In the genomic region with DNA sequence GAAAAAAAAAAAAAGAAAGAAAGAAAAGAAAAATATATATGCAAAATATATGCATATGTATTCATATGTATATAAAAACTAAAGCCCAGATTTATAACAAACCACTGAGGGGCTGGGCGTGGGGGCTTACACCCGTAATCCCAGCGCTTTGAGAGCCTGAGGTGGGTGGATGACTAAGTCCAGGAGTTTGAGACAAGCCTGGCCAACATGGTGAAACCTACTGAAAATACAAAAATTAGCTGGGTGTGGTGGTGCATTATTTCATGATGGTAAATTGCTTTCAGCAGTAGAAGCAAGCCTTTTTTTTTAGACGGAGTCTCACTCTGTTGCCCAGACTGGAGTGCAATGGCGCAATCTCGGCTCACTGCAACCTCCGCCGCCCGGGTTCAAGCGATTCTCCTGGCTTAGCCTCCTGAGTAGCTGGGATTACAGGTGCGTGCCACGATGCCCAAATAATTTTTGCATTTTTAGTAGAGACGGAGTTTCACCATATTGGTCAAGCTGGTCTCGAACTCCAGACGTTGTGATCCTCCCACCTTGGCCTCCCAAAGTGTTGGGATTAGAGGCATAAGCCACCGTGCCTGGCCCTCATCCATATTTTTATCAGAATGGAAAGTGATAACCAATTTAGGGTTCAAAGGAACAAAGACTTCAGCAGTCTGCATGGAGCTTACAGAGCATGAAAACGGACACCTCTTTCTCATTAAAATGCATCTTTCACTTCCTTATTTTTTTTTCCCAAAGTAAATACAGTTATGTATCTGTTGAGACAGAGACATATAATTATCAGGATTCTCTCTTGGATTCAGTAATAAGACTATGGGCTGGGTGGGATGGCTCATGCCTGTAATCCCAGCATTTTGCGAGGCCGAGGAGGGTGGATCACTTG, we compare ENCODE assay signal across 13 cellular contexts. TPM values are rescaled to one million over a fixed set of nuclear protein-coding genes. Genes with fewer than 3 reads are reported as not detected.
DNase-seq lines count a peak whose midpoint lies in the region; ATAC-seq and TF ChIP-seq lines count a peak whose summit lies in the region.
"Had no signal": no experiment of that assay in that cellular context is flagged by ENCODE, and none has a peak within 500 bp of the region (broad histone marks: within the 10 kb centered on the region; RNA-seq: fewer than 3 reads in every experiment).

No MANE protein-coding gene starts in this region.

- no peak for TF ChIP-seq CTCF in activated B cell treated with CpG ODN at 0.5 μM for 24 hours (IDR thresholded peaks at IDR 0.05)

- H3K9me3 Mint-ChIP-seq in activated B cell treated with CpG ODN at 0.5 μM for 24 hours = no peaks in the 10 kb centered on the region
- H3K9me3 Mint-ChIP-seq: activated naive CD4-positive, alpha-beta T cell treated with anti-CD3 and anti-CD28 coated beads for 36 hours; stimulated activated naive CD8-positive, alpha-beta T cell treated with anti-CD3 and anti-CD28 coated beads, Interleukin-15, Interleukin-2, amounts not matched to agents 100 ng/mL and 50 ng/mL, for 24 hours had no signal

- peak overlapping the region; percentile 69 for H3K27ac Mint-ChIP-seq in activated B cell treated with CpG ODN at 0.5 μM for 24 hours
- H3K27ac Mint-ChIP-seq: activated naive CD4-positive, alpha-beta T cell treated with anti-CD3 and anti-CD28 coated beads for 36 hours; stimulated activated naive CD8-positive, alpha-beta T cell treated with anti-CD3 and anti-CD28 coated beads, Interleukin-15, Interleukin-2, amounts not matched to agents 100 ng/mL and 50 ng/mL, for 24 hours had no signal

- peaks cover 29% of the 10 kb centered on the region for H3K4me1 Mint-ChIP-seq in activated B cell treated with CpG ODN at 0.5 μM for 24 hours

- peak overlapping the region; percentile 71 for H3K4me3 Mint-ChIP-seq in activated B cell treated with CpG ODN at 0.5 μM for 24 hours
- H3K4me3 Mint-ChIP-seq: activated naive CD4-positive, alpha-beta T cell treated with anti-CD3 and anti-CD28 coated beads for 36 hours; stimulated activated naive CD8-positive, alpha-beta T cell treated with anti-CD3 and anti-CD28 coated beads, Interleukin-15, Interleukin-2, amounts not matched to agents 100 ng/mL and 50 ng/mL, for 24 hours had no signal

- no peaks in the 10 kb centered on the region for H3K36me3 Mint-ChIP-seq in activated B cell treated with CpG ODN at 0.5 μM for 24 hours (ENCODE audit: low read depth)

- intact Hi-C loops in activated B cell treated with CpG ODN at 0.5 μM for 24 hours (cut with micrococcal nuclease) = loop anchor here (1.0 kb wide), 2 partner anchors 28 to 30 kb away; partner anchors contain the start of gene MOB1B

- POLR2A ChIA-PET in activated B cell treated with CpG ODN at 0.5 μM for 24 hours (lab: Charles Lee) = interaction anchor here (0.6 to 1.8 kb wide), 11 partner anchors 9 to 170 kb away, joined by 3 to 16 read pairs (median 4); partner anchors contain the start of genes GRSF1 and MOB1B

- no peak for DNase-seq in activated B cell treated with CpG ODN at 0.5 μM for 24 hours
- no peak for DNase-seq in NCI-H2196 treated with DMSO at 0.1 percent for 48 hours (lab: John Stamatoyannopoulos, UW; ENCODE audit: unreplicated experiment)
- DNase-seq in H4 (ENCODE audit: low spot score) = no peak
- DNase-seq in activated CD8-positive, alpha-beta memory T cell treated with anti-CD3 and anti-CD28 coated beads for 24 hours = no peak
- DNase-seq: activated naive CD4-positive, alpha-beta T cell treated with anti-CD3 and anti-CD28 coated beads for 36 hours; cortex of kidney; foreskin fibroblast; stimulated activated CD4-positive, alpha-beta T cell treated with anti-CD3 and anti-CD28 coated beads, Interleukin-15, amount 100 ng/mL, for 24 hours had no signal

- ATAC-seq in GM18867 (IDR thresholded peaks at IDR 0.05; ENCODE audit: unreplicated experiment) (peak; percentile 78), GM21723 (IDR thresholded peaks at IDR 0.05; ENCODE audit: unreplicated experiment) (peak; percentile 78), HG03175 (IDR thresholded peaks at IDR 0.05; ENCODE audit: unreplicated experiment) (peak; percentile 75), activated B cell treated with CpG ODN at 0.5 μM for 24 hours (ENCODE audit: low read depth) (peak; percentile 91), HG02970 (IDR thresholded peaks at IDR 0.05; ENCODE audit: low FRiP score, unreplicated experiment) (no peak)

- CTCF ChIA-PET in activated B cell treated with CpG ODN at 0.5 μM for 24 hours (lab: Charles Lee) = no interaction called here

- no peaks in the 10 kb centered on the region for H3K27me3 Mint-ChIP-seq in activated B cell treated with CpG ODN at 0.5 μM for 24 hours
- H3K27me3 Mint-ChIP-seq: stimulated activated naive CD8-positive, alpha-beta T cell treated with anti-CD3 and anti-CD28 coated beads, Interleukin-15, Interleukin-2, amounts not matched to agents 100 ng/mL and 50 ng/mL, for 24 hours had no signal

RNA-seq across cellular contexts. Expression of gene MOB1B, which starts 27.7 kb away (rescaled TPM):
- 22.2 and 23.4 TPM in 2 replicates for total RNA-seq in activated B cell treated with CpG ODN at 0.5 μM for 24 hours
- 5.9 and 6.0 TPM in 2 replicates for total RNA-seq in H4 (2014; rRNA removed; shearing (Covaris generic))

RNA-seq across cellular contexts. Expression of gene GRSF1, which starts 34.8 kb away (rescaled TPM):
- total RNA-seq in activated B cell treated with CpG ODN at 0.5 μM for 24 hours = 61.1 and 63.5 TPM in 2 replicates
- total RNA-seq in H4 (2014; rRNA removed; shearing (Covaris generic)) = 53.6 and 74.1 TPM in 2 replicates
